22 cellular contexts compared by ENCODE assay signal in genomic region chr2:236174608-236175001, GRCh38. TPM values are rescaled to one million over a fixed set of nuclear protein-coding genes. Genes with fewer than 3 reads are reported as not detected.
DNase-seq lines count a peak whose midpoint lies in the region; ATAC-seq and TF ChIP-seq lines count a peak whose summit lies in the region.
"Had no signal": no experiment of that assay in that cellular context is flagged by ENCODE, and none has a peak within 500 bp of the region (broad histone marks: within the 10 kb centered on the region; RNA-seq: fewer than 3 reads in every experiment).

No MANE protein-coding gene starts in this region.

- CTCF ChIA-PET in SK-N-SH (lab: Yijun Ruan, JAX), result interaction anchor here (0.9 to 17.1 kb wide), 4 partner anchors 381 to 428 kb away, joined by 3 to 372 read pairs (median 128); no protein-coding TSS in a partner anchor

- POLR2A ChIA-PET in SK-N-SH (lab: Yijun Ruan, JAX), result no interaction called here

- H3F3A ChIP-seq in SK-N-SH (replicated peaks; ENCODE audit: insufficient read depth), result peaks cover 23% of the 10 kb centered on the region

- H3K9me3 ChIP-seq in SJSA1 (replicated peaks) (no peaks in the 10 kb centered on the region), iPS-18a (ENCODE audit: control insufficient read depth, low read depth, low read length) (peaks cover 3% of the 10 kb centered on the region), skeletal muscle satellite cell (replicated peaks; ENCODE audit: low read length) (no peaks in the 10 kb centered on the region), SK-N-SH (no peaks in the 10 kb centered on the region), stomach (peaks cover 0 to 8% (median 0%) of the 10 kb centered on the region in 4 donors)
- H3K9me3 ChIP-seq: heart left ventricle, thoracic aorta had no signal

- H3K4me2 ChIP-seq in skeletal muscle satellite cell (ENCODE audit: low read length), result peak overlapping the region; percentile 25
- no peak overlapping the region for H3K4me2 ChIP-seq in SK-N-SH
- H3K4me2 ChIP-seq: BLaER1 had no signal

- no peak overlapping the region for H2AFZ ChIP-seq in SK-N-SH (ENCODE audit: low read depth)

- no peak for TF ChIP-seq CTCF in SK-N-SH (IDR thresholded peaks at IDR 0.05)
- no peak for TF ChIP-seq CTCF in stomach (IDR thresholded peaks at IDR 0.05)

- H3K4me1 ChIP-seq in SJSA1 (replicated peaks) (peaks cover 57% of the 10 kb centered on the region), iPS-18a (ENCODE audit: control insufficient read depth, low read depth, low read length) (peaks cover 61% of the 10 kb centered on the region), skeletal muscle satellite cell (ENCODE audit: control insufficient read depth, insufficient read depth, low read length) (peaks cover 24% of the 10 kb centered on the region), SK-N-SH (ENCODE audit: control insufficient read depth in 1 of 2, insufficient read depth in 2 of 2, low read depth in 1 of 2, low read length in 1 of 2) (peaks cover 0 to 12% of the 10 kb centered on the region in 2 experiments; a peak in 2 of 4 replicates), stomach (peaks cover 21 to 51% (median 37%) of the 10 kb centered on the region in 4 donors)

- no peak for ATAC-seq in HG02610 (IDR thresholded peaks at IDR 0.05; ENCODE audit: unreplicated experiment)
- ATAC-seq: activated naive CD8-positive, alpha-beta T cell treated with anti-CD3 and anti-CD28 coated beads, Interleukin-2, amount 50 U/mL, for 24 hours; heart left ventricle; left cardiac atrium had no signal

- peak overlapping the region; percentile 98 for H3K27ac ChIP-seq in SJSA1
- no peak overlapping the region for H3K27ac ChIP-seq in iPS-18a (ENCODE audit: low read length)
- H3K27ac ChIP-seq in SK-N-SH (ENCODE audit: low read depth in 2 of 2, low read length in 1 of 2), result no peak overlapping the region
- no peak overlapping the region for H3K27ac ChIP-seq in stomach
- H3K27ac ChIP-seq: BLaER1, heart left ventricle, RWPE1, thoracic aorta had no signal

- H3K36me3 ChIP-seq in H7 (replicated peaks; ENCODE audit: control insufficient read depth, insufficient read depth, low read length) (no peaks in the 10 kb centered on the region), SJSA1 (peaks cover 31% of the 10 kb centered on the region), iPS-18a (ENCODE audit: control insufficient read depth, low read depth, low read length) (no peaks in the 10 kb centered on the region), skeletal muscle satellite cell (ENCODE audit: insufficient read depth, low read length) (no peaks in the 10 kb centered on the region), SK-N-SH (replicated peaks in 1 of 2; ENCODE audit: control insufficient read depth in 1 of 2, insufficient read depth in 2 of 2, low read length in 1 of 2) (no peaks in the 10 kb centered on the region), stomach (no peaks in the 10 kb centered on the region)
- H3K36me3 ChIP-seq: BLaER1, HAP-1, heart left ventricle, thoracic aorta had no signal

- intact Hi-C loops in stomach (cut with DNase I; ENCODE audit: low total_unique reads), result no loop called here

- peak; percentile 40 for DNase-seq in H7
- peak in 1 of 2 experiments; percentile 55 for DNase-seq in SJSA1 (ENCODE audit: low read depth in 1 of 2, low spot score in 2 of 2)
- no peak for DNase-seq in SK-N-SH
- DNase-seq in stomach, result no peak
- DNase-seq: activated CD4-positive, alpha-beta T cell treated with anti-CD3 and anti-CD28 coated beads for 4 hours; activated CD8-positive, alpha-beta memory T cell treated with anti-CD3 and anti-CD28 coated beads for 24 hours; activated gamma-delta T cell; activated naive CD8-positive, alpha-beta T cell treated with anti-CD3 and anti-CD28 coated beads, Interleukin-2, amount 50 U/mL, for 24 hours; activated T-cell treated with anti-CD3 and anti-CD28 coated beads, Interleukin-2, amount 50 U/mL, for 1 hour; DMS53; heart left ventricle; left cardiac atrium; nucleus accumbens; stimulated activated naive CD4-positive, alpha-beta T cell treated with Interleukin-2 at 50 U/mL for 16 hours had no signal

- no peaks in the 10 kb centered on the region for H3K9me2 ChIP-seq in SK-N-SH

- H3K4me3 ChIP-seq in H7 (ENCODE audit: insufficient read depth, low read depth, low read length) (no peak overlapping the region), SJSA1 (no peak overlapping the region), iPS-18a (ENCODE audit: low read length) (peak overlapping the region; percentile 10), skeletal muscle satellite cell (ENCODE audit: low read length) (no peak overlapping the region), SK-N-SH (ENCODE audit: low read depth in 2 of 2, low read length in 1 of 2) (no peak overlapping the region), stomach (no peak overlapping the region)
- H3K4me3 ChIP-seq: BLaER1, HAP-1, heart left ventricle, thoracic aorta had no signal

- TF ChIP-seq POLR2A in stomach (IDR thresholded peaks at IDR 0.05), result no peak

- H3K79me2 ChIP-seq in SK-N-SH (ENCODE audit: insufficient read depth), result no peaks in the 10 kb centered on the region

- H4K20me1 ChIP-seq in SK-N-SH (ENCODE audit: insufficient read depth), result no peaks in the 10 kb centered on the region

- H3K9ac ChIP-seq in iPS-18a (ENCODE audit: low read length) (no peak overlapping the region), skeletal muscle satellite cell (ENCODE audit: low read depth, low read length) (peak overlapping the region; percentile 51), SK-N-SH (no peak overlapping the region)
- H3K9ac ChIP-seq: BLaER1 had no signal

- TF ChIP-seq EP300 in SK-N-SH (IDR thresholded peaks at IDR 0.05; ENCODE audit: borderline replicate concordance in 1 of 2, low read depth in 1 of 2, low read length in 1 of 2), result no peak
- TF ChIP-seq EP300 in stomach (IDR thresholded peaks at IDR 0.05), result no peak

- 63% methylated on average over 1 of the region's 2 CpGs for WGBS in SK-N-SH (ENCODE audit: low lambda C conversion rate)
- 6 to 26% (median 13%) methylated on average over 2 of the region's 2 CpGs for WGBS in stomach, 5 donors

- no peak for TF ChIP-seq RAD21 in SK-N-SH (IDR thresholded peaks at IDR 0.05; ENCODE audit: low read length)

- H3K27me3 ChIP-seq in H7 (ENCODE audit: control insufficient read depth, insufficient read depth, low read length) (peaks cover 83% of the 10 kb centered on the region), SJSA1 (replicated peaks) (no peaks in the 10 kb centered on the region), iPS-18a (ENCODE audit: control insufficient read depth, insufficient read depth, low read length) (peaks cover 100% of the 10 kb centered on the region), skeletal muscle satellite cell (ENCODE audit: control insufficient read depth, insufficient read depth, low read length) (peaks cover 53% of the 10 kb centered on the region), SK-N-SH (ENCODE audit: insufficient read depth) (peaks cover 51% of the 10 kb centered on the region), stomach (peaks cover 50 to 100% (median 90%) of the 10 kb centered on the region in 3 donors)

TF ChIP-seq in SK-N-SH, 30 proteins besides CTCF, POLR2A, EP300 and RAD21 (continues in another document):
- no peak for TF ChIP-seq GATA2 (CRISPR knock-in tag; IDR thresholded peaks at IDR 0.05)
- no peak for TF ChIP-seq FOSL2 (IDR thresholded peaks at IDR 0.05; ENCODE audit: borderline replicate concordance, low read depth)
- TF ChIP-seq MEF2A (IDR thresholded peaks at IDR 0.05; ENCODE audit: borderline replicate concordance, low read depth), result no peak
- TF ChIP-seq EZH2phosphoT487 (IDR thresholded peaks at IDR 0.05; ENCODE audit: borderline replicate concordance, low read depth), result no peak
- TF ChIP-seq POLR2AphosphoS5 (IDR thresholded peaks at IDR 0.05; ENCODE audit: low read depth, low read length), result no peak
- no peak for TF ChIP-seq REST (IDR thresholded peaks at IDR 0.05; ENCODE audit: low read depth, low read length)
- TF ChIP-seq TCF12 (IDR thresholded peaks at IDR 0.05), result no peak

RNA-seq across cellular contexts. Expression of gene GBX2, which starts 6.4 kb away (rescaled TPM):
- total RNA-seq in H7 (2014; rRNA removed; shearing (Covaris generic)), result 24.4 and 27.3 TPM in 2 replicates
- 13.0 and 18.0 TPM in 2 replicates for total RNA-seq in SJSA1 (2014; rRNA removed; shearing (Covaris generic))
- total RNA-seq in skeletal muscle satellite cell (2012; rRNA removed), result 0.22 and 0.25 TPM in 2 replicates
- polyA plus RNA-seq in SK-N-SH (2012; rRNA removed) (0.03 and 0.16 TPM in 2 replicates), stomach (not detected)
- polyA plus RNA-seq in SK-N-SH (2012; cell fraction: cytosol; rRNA removed), result 0.08 and 0.14 TPM in 2 replicates
- 0.14 and 0.33 TPM in 2 replicates for polyA plus RNA-seq in SK-N-SH (2012; cell fraction: nucleus; rRNA removed)
- under 1 TPM in 1 of 5 donors, not detected in 4; 0.55 TPM for total RNA-seq in stomach
- total RNA-seq: left cardiac atrium; T-helper 2 cell treated with Interferon-gamma antibody and Interleukin-4, amounts not matched to agents 100 ng/mL and 5 ng/mL, for 36 hours; thoracic aorta had no signal
